In genomic region chr2:173934895-173935294, GRCh38 we compare ENCODE assay signal across 16 cellular contexts. TPM values are rescaled to one million over a fixed set of nuclear protein-coding genes. Genes with fewer than 3 reads are reported as not detected.
A peak's percentile ranks its signal among the peaks of the same experiment; 100 is the strongest.
DNase-seq lines count a peak whose midpoint lies in the region; ATAC-seq and TF ChIP-seq lines count a peak whose summit lies in the region.
"Had no signal": no experiment of that assay in that cellular context is flagged by ENCODE, and none has a peak within 500 bp of the region (broad histone marks: within the 10 kb centered on the region; RNA-seq: fewer than 3 reads in every experiment).

No MANE protein-coding gene starts in this region.

- H3K4me1 ChIP-seq in PC-3 (ENCODE audit: insufficient read depth, low read length): peaks cover 34% of the 10 kb centered on the region

- no peaks in the 10 kb centered on the region for H3K9me3 ChIP-seq in PC-3 (ENCODE audit: low read length)
- H3K9me3 ChIP-seq: suprapubic skin had no signal

- no peak overlapping the region for H3K4me3 ChIP-seq in PC-3 (ENCODE audit: low read length)
- H3K4me3 ChIP-seq: suprapubic skin had no signal

- POLR2A ChIA-PET in PC-3 (lab: Charles Lee; ENCODE audit: unreplicated experiment): no interaction called here

- H4K20me1 ChIP-seq in PC-3 (ENCODE audit: low read length): peaks cover 30% of the 10 kb centered on the region

- no TSS peak for BruUV-seq in PC-3 (replicated peaks; lab: Mats Ljungman, UMichigan)

- H3K27me3 Mint-ChIP-seq in activated T-helper 2 cell treated with anti-CD3 and anti-CD28 coated beads, Interferon-gamma antibody, Interleukin-2, Interleukin-4, amounts not matched to agents 10 μg/mL and 5 μg/mL and 100 μg/mL, durations not matched to agents 14 hours and 24 hours and 36 hours (ENCODE audit: low read depth): no peaks in the 10 kb centered on the region

- DNase-seq in DMS 273 (lab: John Stamatoyannopoulos, UW; ENCODE audit: unreplicated experiment): peak; percentile 50
- peak; percentile 12 for DNase-seq in HPDE6-E6E7 (ENCODE audit: extremely low spot score)
- DNase-seq in PC-3: peak; percentile 70
- peak; percentile 33 for DNase-seq in myocyte (ENCODE audit: low read depth)
- no peak for DNase-seq in activated T-helper 2 cell treated with anti-CD3 and anti-CD28 coated beads, Interferon-gamma antibody, Interleukin-2, Interleukin-4, amounts not matched to agents 10 μg/mL and 5 μg/mL and 100 μg/mL, durations not matched to agents 14 hours and 24 hours and 36 hours (ENCODE audit: low spot score)
- no peak for DNase-seq in ureter (ENCODE audit: low spot score)
- DNase-seq: activated CD4-positive, CD25-positive, alpha-beta regulatory T cell treated with anti-CD3 and anti-CD28 coated beads, Interleukin-2, amount 50 U/mL, for 72 hours; activated T-cell treated with anti-CD3 and anti-CD28 coated beads, Interleukin-2, amount 50 U/mL, for 4 hours; C1 segment of cervical spinal cord; glutamatergic neuron; kidney; MV-4-11; posterior cingulate gyrus had no signal

- H3K9ac ChIP-seq in PC-3 (ENCODE audit: low read length): no peak overlapping the region

- H3F3A ChIP-seq in PC-3 (ENCODE audit: low read length, unreplicated experiment): no peaks in the 10 kb centered on the region

- H3K36me3 ChIP-seq in PC-3 (ENCODE audit: low read depth, low read length): peaks cover 12% of the 10 kb centered on the region

- peaks cover 97% of the 10 kb centered on the region for H3K79me2 ChIP-seq in PC-3 (ENCODE audit: low read length)

- H3K27ac Mint-ChIP-seq in activated T-helper 2 cell treated with anti-CD3 and anti-CD28 coated beads, Interferon-gamma antibody, Interleukin-2, Interleukin-4, amounts not matched to agents 10 μg/mL and 5 μg/mL and 100 μg/mL, durations not matched to agents 14 hours and 24 hours and 36 hours: no peak overlapping the region

- H3K27ac ChIP-seq in PC-3 (ENCODE audit: low read length): no peak overlapping the region
- H3K27ac ChIP-seq: suprapubic skin had no signal

- no peaks in the 10 kb centered on the region for H3K9me3 Mint-ChIP-seq in activated T-helper 2 cell treated with anti-CD3 and anti-CD28 coated beads, Interferon-gamma antibody, Interleukin-2, Interleukin-4, amounts not matched to agents 10 μg/mL and 5 μg/mL and 100 μg/mL, durations not matched to agents 14 hours and 24 hours and 36 hours
- H3K9me3 Mint-ChIP-seq: activated T-cell treated with anti-CD3 and anti-CD28 coated beads, Interleukin-2, amount 50 U/mL, for 4 hours had no signal

- H3K27me3 ChIP-seq in PC-3 (ENCODE audit: low read length): no peaks in the 10 kb centered on the region
- H3K27me3 ChIP-seq: suprapubic skin had no signal

- H2AFZ ChIP-seq in PC-3 (ENCODE audit: low read length): no peak overlapping the region

- CTCF ChIA-PET in PC-3 (lab: Charles Lee): no interaction called here

- H3K9me2 ChIP-seq in PC-3 (replicated peaks; ENCODE audit: low read length): no peaks in the 10 kb centered on the region

- intact Hi-C loops in PC-3 (cut with micrococcal nuclease): no loop called here
- intact Hi-C loops in activated T-helper 2 cell treated with anti-CD3 and anti-CD28 coated beads, Interferon-gamma antibody, Interleukin-2, Interleukin-4, amounts not matched to agents 10 μg/mL and 5 μg/mL and 100 μg/mL, durations not matched to agents 14 hours and 24 hours and 36 hours (cut with micrococcal nuclease): no loop called here

- H3K4me3 Mint-ChIP-seq in activated T-helper 2 cell treated with anti-CD3 and anti-CD28 coated beads, Interferon-gamma antibody, Interleukin-2, Interleukin-4, amounts not matched to agents 10 μg/mL and 5 μg/mL and 100 μg/mL, durations not matched to agents 14 hours and 24 hours and 36 hours (ENCODE audit: low read depth): no peak overlapping the region
- H3K4me3 Mint-ChIP-seq: activated T-cell treated with anti-CD3 and anti-CD28 coated beads, Interleukin-2, amount 50 U/mL, for 4 hours had no signal

- ATAC-seq in PC-3: peak; percentile 53
- ATAC-seq in HG02938 (IDR thresholded peaks at IDR 0.05; ENCODE audit: unreplicated experiment): no peak
- ATAC-seq: activated T-cell treated with anti-CD3 and anti-CD28 coated beads, Interleukin-2, amount 50 U/mL, for 4 hours; Right ventricle myocardium inferior had no signal

- H3K4me1 Mint-ChIP-seq in activated T-helper 2 cell treated with anti-CD3 and anti-CD28 coated beads, Interferon-gamma antibody, Interleukin-2, Interleukin-4, amounts not matched to agents 10 μg/mL and 5 μg/mL and 100 μg/mL, durations not matched to agents 14 hours and 24 hours and 36 hours (ENCODE audit: low read depth): peaks cover 17% of the 10 kb centered on the region

- H3K4me2 ChIP-seq in PC-3 (ENCODE audit: low read length): peak overlapping the region; percentile 37

- TF ChIP-seq CTCF in PC-3 (conservative IDR thresholded peaks at IDR 0.05; ENCODE audit: low read depth, low read length): no peak

- H3K36me3 Mint-ChIP-seq in activated T-helper 2 cell treated with anti-CD3 and anti-CD28 coated beads, Interferon-gamma antibody, Interleukin-2, Interleukin-4, amounts not matched to agents 10 μg/mL and 5 μg/mL and 100 μg/mL, durations not matched to agents 14 hours and 24 hours and 36 hours (ENCODE audit: low read depth): peaks cover 39% of the 10 kb centered on the region

RNA-seq across cellular contexts. Expression of gene SP3, which starts 30.3 kb away (rescaled TPM):
- total RNA-seq in PC-3 (2014; rRNA removed): 82.2 and 117 TPM in 2 replicates
- 53.2 and 73.6 TPM in 2 replicates for total RNA-seq in myocyte
- polyA plus RNA-seq in myocyte (2012): 17.8 TPM
- 104 and 105 TPM in 2 replicates for total RNA-seq in activated T-helper 2 cell treated with anti-CD3 and anti-CD28 coated beads, Interferon-gamma antibody, Interleukin-2, Interleukin-4, amounts not matched to agents 10 μg/mL and 5 μg/mL and 100 μg/mL, durations not matched to agents 14 hours and 24 hours and 36 hours
- 104 TPM for total RNA-seq in ureter

Comparison
In these comparisons a context has a peak if more than half of its experiments do, and no peak if none do; other contexts are left out.
1. DNase-seq: peak in DMS 273 (single experiment), HPDE6-E6E7 (single experiment), PC-3 (single experiment) and myocyte (single experiment); none in activated T-helper 2 cell treated with anti-CD3 and anti-CD28 coated beads, Interferon-gamma antibody, Interleukin-2, Interleukin-4, amounts not matched to agents 10 μg/mL and 5 μg/mL and 100 μg/mL, durations not matched to agents 14 hours and 24 hours and 36 hours (single experiment) and ureter (single experiment).